8 cellular contexts compared by ENCODE assay signal in genomic region chr7:116524609-116525297, GRCh38. TPM values are rescaled to one million over a fixed set of nuclear protein-coding genes. Genes with fewer than 3 reads are reported as not detected.
DNase-seq lines count a peak whose midpoint lies in the region; ATAC-seq and TF ChIP-seq lines count a peak whose summit lies in the region.

A gene with protein sequence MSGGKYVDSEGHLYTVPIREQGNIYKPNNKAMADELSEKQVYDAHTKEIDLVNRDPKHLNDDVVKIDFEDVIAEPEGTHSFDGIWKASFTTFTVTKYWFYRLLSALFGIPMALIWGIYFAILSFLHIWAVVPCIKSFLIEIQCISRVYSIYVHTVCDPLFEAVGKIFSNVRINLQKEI (plus strand): TSS chr7:116525036. CDS start chr7:116525063, 27 bp downstream.

- CTCF ChIA-PET in activated CD4-positive, alpha-beta T cell treated with anti-CD3 and anti-CD28 coated beads for 36 hours (lab: Charles Lee): interaction anchor here (2.1 kb wide), 1 partner anchor 267 kb away, joined by 12 read pairs; no protein-coding TSS in a partner anchor
- CTCF ChIA-PET in activated naive CD4-positive, alpha-beta T cell treated with anti-CD3 and anti-CD28 coated beads for 36 hours (lab: Charles Lee): interaction anchor here (0.6 to 2.1 kb wide), 7 partner anchors 9 to 288 kb away, joined by 3 to 25 read pairs (median 8); no protein-coding TSS in a partner anchor

- peak; percentile 47 for ATAC-seq in activated CD4-positive, alpha-beta T cell treated with anti-CD3 and anti-CD28 coated beads for 36 hours
- peak; percentile 53 to 55 for ATAC-seq in naive thymus-derived CD8-positive, alpha-beta T cell
- no peak for ATAC-seq in GM18907 (IDR thresholded peaks at IDR 0.05; ENCODE audit: unreplicated experiment)

- peak within 1 kb of the TSS; percentile 79 to 94 (median 87) for H3K27ac ChIP-seq in tibial nerve

- peak; percentile 39 to 72 for TF ChIP-seq POLR2A in tibial nerve (IDR thresholded peaks at IDR 0.05)

- no peak within 1 kb of the TSS for H3K27ac Mint-ChIP-seq in activated CD4-positive, alpha-beta T cell treated with anti-CD3 and anti-CD28 coated beads for 36 hours
- no peak within 1 kb of the TSS for H3K27ac Mint-ChIP-seq in activated naive CD4-positive, alpha-beta T cell treated with anti-CD3 and anti-CD28 coated beads for 36 hours
- peak within 1 kb of the TSS in 4 of 10 donors; percentile 18 to 71 (median 42) for H3K27ac Mint-ChIP-seq in naive thymus-derived CD8-positive, alpha-beta T cell

- no peaks in the 10 kb centered on the region for H3K36me3 ChIP-seq in tibial nerve

- H3K27me3 ChIP-seq in tibial nerve: no peaks in the 10 kb centered on the region

- TF ChIP-seq EP300 in tibial nerve (IDR thresholded peaks at IDR 0.05): peak in 1 of 2 donors; percentile 90

- DNase-seq in activated CD4-positive, alpha-beta T cell treated with anti-CD3 and anti-CD28 coated beads for 36 hours: peak; percentile 63
- DNase-seq in activated CD4-positive, alpha-beta T cell treated with anti-CD3 and anti-CD28 coated beads for 1 hour: no peak
- DNase-seq in NCI-H526 treated with DMSO at 0.1 percent for 48 hours (lab: John Stamatoyannopoulos, UW) (peak; percentile 35), fibroblast of villous mesenchyme (ENCODE audit: low read depth) (peak; percentile 90), tibial nerve (ENCODE audit: low spot score in 2 of 2) (peak; percentile 75 to 77)
- peak; percentile 68 for DNase-seq in activated naive CD4-positive, alpha-beta T cell treated with anti-CD3 and anti-CD28 coated beads for 36 hours
- DNase-seq in naive thymus-derived CD8-positive, alpha-beta T cell: peak in 9 of 10 donors; percentile 15 to 64 (median 37)

- peak within 1 kb of the TSS; percentile 71 for H3K4me3 Mint-ChIP-seq in activated CD4-positive, alpha-beta T cell treated with anti-CD3 and anti-CD28 coated beads for 36 hours
- H3K4me3 Mint-ChIP-seq in activated naive CD4-positive, alpha-beta T cell treated with anti-CD3 and anti-CD28 coated beads for 36 hours: peak within 1 kb of the TSS; percentile 85
- peak within 1 kb of the TSS; percentile 79 to 92 (median 85) for H3K4me3 Mint-ChIP-seq in naive thymus-derived CD8-positive, alpha-beta T cell

- intact Hi-C loops in activated CD4-positive, alpha-beta T cell treated with anti-CD3 and anti-CD28 coated beads for 36 hours (cut with DNase I, micrococcal nuclease): loop anchor here in 1 of 2 experiments (1.0 to 5.0 kb wide), 2 partner anchors 63 to 351 kb away; no protein-coding TSS in a partner anchor
- intact Hi-C loops in activated naive CD4-positive, alpha-beta T cell treated with anti-CD3 and anti-CD28 coated beads for 36 hours (cut with micrococcal nuclease): loop anchor here (1.0 to 5.0 kb wide), 3 partner anchors 24 to 344 kb away; no protein-coding TSS in a partner anchor

- WGBS in tibial nerve, 2 donors: 1 to 2% methylated on average over 36 to 42 of the region's 42 CpGs

- no peaks in the 10 kb centered on the region for H3K36me3 Mint-ChIP-seq in activated CD4-positive, alpha-beta T cell treated with anti-CD3 and anti-CD28 coated beads for 36 hours (ENCODE audit: low read depth)
- H3K36me3 Mint-ChIP-seq in activated naive CD4-positive, alpha-beta T cell treated with anti-CD3 and anti-CD28 coated beads for 36 hours (ENCODE audit: low read depth): no peaks in the 10 kb centered on the region
- no peaks in the 10 kb centered on the region for H3K36me3 Mint-ChIP-seq in naive thymus-derived CD8-positive, alpha-beta T cell

- POLR2A ChIA-PET in activated CD4-positive, alpha-beta T cell treated with anti-CD3 and anti-CD28 coated beads for 36 hours (lab: Charles Lee): interaction anchor here (0.9 kb wide), 1 partner anchor 49 kb away, joined by 3 read pairs; no protein-coding TSS in a partner anchor
- POLR2A ChIA-PET in naive thymus-derived CD8-positive, alpha-beta T cell (lab: Charles Lee): no interaction called here

- peaks cover 20% of the 10 kb centered on the region for H3K4me1 Mint-ChIP-seq in activated CD4-positive, alpha-beta T cell treated with anti-CD3 and anti-CD28 coated beads for 36 hours
- peaks cover 19% of the 10 kb centered on the region for H3K4me1 Mint-ChIP-seq in activated naive CD4-positive, alpha-beta T cell treated with anti-CD3 and anti-CD28 coated beads for 36 hours (ENCODE audit: low read depth)
- H3K4me1 Mint-ChIP-seq in naive thymus-derived CD8-positive, alpha-beta T cell: peaks cover 16 to 28% (median 22%) of the 10 kb centered on the region in 4 donors

- H3K4me3 ChIP-seq in fibroblast of villous mesenchyme (ENCODE audit: low read depth, low read length) (peak within 1 kb of the TSS; percentile 89), tibial nerve (peak within 1 kb of the TSS; percentile 48 to 81 (median 62))

- peak; percentile 20 for TF ChIP-seq CTCF in fibroblast of villous mesenchyme (IDR thresholded peaks at IDR 0.05; ENCODE audit: insufficient read depth, low read depth, low read length)
- TF ChIP-seq CTCF in tibial nerve (IDR thresholded peaks at IDR 0.05): peak in 2 of 5 experiments; percentile 38 to 43

- peaks cover 0 to 58% (median 9%) of the 10 kb centered on the region in 4 donors for H3K4me1 ChIP-seq in tibial nerve

- H3K27me3 Mint-ChIP-seq in activated CD4-positive, alpha-beta T cell treated with anti-CD3 and anti-CD28 coated beads for 36 hours: peaks cover 62% of the 10 kb centered on the region
- peaks cover 60% of the 10 kb centered on the region for H3K27me3 Mint-ChIP-seq in activated naive CD4-positive, alpha-beta T cell treated with anti-CD3 and anti-CD28 coated beads for 36 hours (ENCODE audit: low read depth)
- peaks cover 46 to 83% (median 58%) of the 10 kb centered on the region in 5 donors for H3K27me3 Mint-ChIP-seq in naive thymus-derived CD8-positive, alpha-beta T cell

- H3K9me3 Mint-ChIP-seq in activated CD4-positive, alpha-beta T cell treated with anti-CD3 and anti-CD28 coated beads for 36 hours (ENCODE audit: low read depth): no peaks in the 10 kb centered on the region
- no peaks in the 10 kb centered on the region for H3K9me3 Mint-ChIP-seq in activated naive CD4-positive, alpha-beta T cell treated with anti-CD3 and anti-CD28 coated beads for 36 hours
- H3K9me3 Mint-ChIP-seq in naive thymus-derived CD8-positive, alpha-beta T cell: no peaks in the 10 kb centered on the region

- no peaks in the 10 kb centered on the region for H3K9me3 ChIP-seq in tibial nerve

RNA-seq across cellular contexts. Expression of the gene that starts here (rescaled TPM):
- total RNA-seq in activated CD4-positive, alpha-beta T cell treated with anti-CD3 and anti-CD28 coated beads for 36 hours: under 1 TPM; 0.25 TPM
- total RNA-seq in activated naive CD4-positive, alpha-beta T cell treated with anti-CD3 and anti-CD28 coated beads for 36 hours: under 1 TPM in 1 of 2 experiments, not detected in 1; 0.35 TPM
- total RNA-seq in fibroblast of villous mesenchyme: 288 and 887 TPM in 2 replicates
- total RNA-seq in naive thymus-derived CD8-positive, alpha-beta T cell: not detected
- polyA plus RNA-seq in naive thymus-derived CD8-positive, alpha-beta T cell: not detected
- 100 to 1,000 TPM; 196 to 375 (median 312) TPM for total RNA-seq in tibial nerve

Comparison
In these comparisons a context has a peak if more than half of its experiments do, and no peak if none do; other contexts are left out.
1. RNA of the gene that starts here (total RNA-seq): 288 to 887 TPM in fibroblast of villous mesenchyme and 196 to 375 TPM in tibial nerve; 0.35 TPM in activated naive CD4-positive, alpha-beta T cell treated with anti-CD3 and anti-CD28 coated beads for 36 hours, 0.25 TPM in activated CD4-positive, alpha-beta T cell treated with anti-CD3 and anti-CD28 coated beads for 36 hours and not detected in naive thymus-derived CD8-positive, alpha-beta T cell; every median in the first group is over 100 times any median in the second.
2. Peak in DNase-seq and ATAC-seq in activated CD4-positive, alpha-beta T cell treated with anti-CD3 and anti-CD28 coated beads for 36 hours; RNA of the gene not detected or under 1 TPM.
3. Peak in DNase-seq in activated naive CD4-positive, alpha-beta T cell treated with anti-CD3 and anti-CD28 coated beads for 36 hours; RNA of the gene not detected or under 1 TPM.
4. Peak in DNase-seq and ATAC-seq in naive thymus-derived CD8-positive, alpha-beta T cell; RNA of the gene not detected or under 1 TPM.
5. Peak in every context shown above with its lines, with median percentiles within 50 percentile points of each other: H3K4me3 Mint-ChIP-seq.